Comparison of ENCODE assay signal across 15 cellular contexts in the genomic region with DNA sequence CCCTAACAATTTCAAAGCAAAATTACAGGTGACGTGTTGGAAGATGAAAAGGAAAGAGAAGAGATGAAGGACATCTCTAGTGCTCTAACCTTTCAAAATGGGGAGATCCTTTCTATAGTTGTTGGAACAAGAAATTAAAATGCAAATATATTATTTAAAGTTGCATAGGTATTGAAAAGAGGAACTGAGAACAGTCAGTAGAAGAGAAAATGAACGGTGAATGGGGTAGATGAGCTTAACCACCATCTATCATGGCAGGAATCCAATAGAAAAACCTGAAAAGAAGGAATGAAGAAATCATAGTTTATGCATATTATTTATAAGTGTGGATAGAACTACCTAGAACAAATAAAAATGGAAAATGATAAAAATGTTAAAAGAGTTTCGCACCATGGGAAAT. TPM values are rescaled to one million over a fixed set of nuclear protein-coding genes. Genes with fewer than 3 reads are reported as not detected.
DNase-seq lines count a peak whose midpoint lies in the region; ATAC-seq and TF ChIP-seq lines count a peak whose summit lies in the region.
"Had no signal": no experiment of that assay in that cellular context is flagged by ENCODE, and none has a peak within 500 bp of the region (broad histone marks: within the 10 kb centered on the region; RNA-seq: fewer than 3 reads in every experiment).

No MANE protein-coding gene starts in this region.

- no peak overlapping the region for H3K4me3 ChIP-seq in Caco-2 (ENCODE audit: low read depth, low read length)
- H3K4me3 ChIP-seq: GM23248, K562, SJSA1 had no signal

- H3K27me3 ChIP-seq in Caco-2 (replicated peaks; ENCODE audit: control insufficient read depth, insufficient read depth, low read length): no peaks in the 10 kb centered on the region
- H3K27me3 ChIP-seq: SJSA1 had no signal

- no peaks in the 10 kb centered on the region for H3K27me3 Mint-ChIP-seq in Caco-2 (ENCODE audit: insufficient read depth, unreplicated experiment)

- no peaks in the 10 kb centered on the region for H3K36me3 ChIP-seq in Caco-2 (ENCODE audit: control insufficient read depth, insufficient read depth, low read length)
- H3K36me3 ChIP-seq: SJSA1 had no signal

- intact Hi-C loops in Caco-2 (cut with micrococcal nuclease; ENCODE audit: unreplicated experiment): loop anchor here (5.0 kb wide), 2 partner anchors 347 to 462 kb away; no protein-coding TSS in a partner anchor

- no peaks in the 10 kb centered on the region for H3K4me1 ChIP-seq in Caco-2
- H3K4me1 ChIP-seq: SJSA1 had no signal

- no peak overlapping the region for H3K27ac Mint-ChIP-seq in Caco-2 (ENCODE audit: unreplicated experiment)

- BruUV-seq in Caco-2 (replicated peaks; lab: Mats Ljungman, UMichigan): no TSS peak

- TF ChIP-seq CTCF in GM10266 (IDR thresholded peaks at IDR 0.05; ENCODE audit: control insufficient read depth, insufficient read depth, low read depth, missing control alignments) (no peak), Caco-2 (IDR thresholded peaks at IDR 0.05; ENCODE audit: insufficient read depth in 1 of 2, low read depth in 1 of 2, low read length in 1 of 2, severe bottlenecking in 1 of 2, unreplicated experiment in 1 of 2) (no peak)

- CTCF ChIA-PET in Caco-2 (lab: Charles Lee): interaction anchor here (2.3 kb wide), 1 partner anchor 192 kb away, joined by 15 read pairs; no protein-coding TSS in a partner anchor

- H3K36me3 Mint-ChIP-seq in Caco-2 (ENCODE audit: insufficient read depth, unreplicated experiment): no peaks in the 10 kb centered on the region

- no peaks in the 10 kb centered on the region for H3K9me3 ChIP-seq in Caco-2
- H3K9me3 ChIP-seq: SJSA1 had no signal

- peaks cover 9% of the 10 kb centered on the region for H3K4me1 Mint-ChIP-seq in Caco-2 (ENCODE audit: low read depth, unreplicated experiment)

- no peaks in the 10 kb centered on the region for H3K9me3 Mint-ChIP-seq in Caco-2 (ENCODE audit: unreplicated experiment)

- H3K4me3 Mint-ChIP-seq in Caco-2 (ENCODE audit: unreplicated experiment): no peak overlapping the region

- ATAC-seq in GM19324 (IDR thresholded peaks at IDR 0.05; ENCODE audit: low FRiP score, unreplicated experiment) (peak; percentile 89), HG02610 (IDR thresholded peaks at IDR 0.05; ENCODE audit: unreplicated experiment) (peak; percentile 81), HG03342 (IDR thresholded peaks at IDR 0.05; ENCODE audit: unreplicated experiment) (peak; percentile 97)
- ATAC-seq: K562 had no signal

- DNase-seq in GM10266 (ENCODE audit: extremely low spot score) (peak; percentile 12), Caco-2 (no peak)
- DNase-seq in activated CD4-positive, alpha-beta T cell treated with anti-CD3 and anti-CD28 coated beads, Interleukin-2, amount 50 U/mL, for 4 hours: no peak
- DNase-seq in activated effector memory CD4-positive, alpha-beta T cell treated with Interleukin-2 at 50 U/mL for 16 hours: no peak
- no peak for DNase-seq in effector CD8-positive, alpha-beta T cell (lab: John Stamatoyannopoulos, UW)
- DNase-seq: activated CD4-positive, alpha-beta T cell treated with anti-CD3 and anti-CD28 coated beads for 48 hours; activated gamma-delta T cell; DMS53; GM23248; NCI-H2171 treated with DMSO at 0.1 percent for 48 hours had no signal

- POLR2A ChIA-PET in Caco-2 (lab: Charles Lee): no interaction called here

RNA-seq across cellular contexts. Expression of gene ANXA5, which starts 42.0 kb away (rescaled TPM):
- total RNA-seq in Caco-2 (2022): 328 and 359 TPM in 2 replicates
